In genomic region chr3:82802501-82802900, GRCh38 we compare ENCODE assay signal across 26 cellular contexts.
"Had no signal": no experiment of that assay in that cellular context is flagged by ENCODE, and none has a peak within 500 bp of the region (broad histone marks: within the 10 kb centered on the region; RNA-seq: fewer than 3 reads in every experiment).

No MANE protein-coding gene starts in this region.

- H3K27ac ChIP-seq: ascending aorta, body of pancreas, cardiac muscle cell had no signal

- H3K36me3 Mint-ChIP-seq: activated CD8-positive, alpha-beta memory T cell treated with anti-CD3 and anti-CD28 coated beads, Interleukin-2, amount 10 ng/mL, durations not matched to agents 7 days and 5 days; activated naive CD4-positive, alpha-beta T cell treated with anti-CD3 and anti-CD28 coated beads, Interleukin-2, amount 50 U/mL, for 72 hours; WTC11 had no signal

- H3K4me3 ChIP-seq: ascending aorta, body of pancreas, cardiac muscle cell had no signal

- H3K27me3 Mint-ChIP-seq: activated CD4-positive, alpha-beta T cell treated with anti-CD3 and anti-CD28 coated beads, Interleukin-2, amount 10 ng/mL, durations not matched to agents 24 days and 14 days; activated CD8-positive, alpha-beta memory T cell treated with anti-CD3 and anti-CD28 coated beads, Interleukin-2, amount 10 ng/mL, durations not matched to agents 7 days and 5 days; activated naive CD8-positive, alpha-beta T cell treated with anti-CD3 and anti-CD28 coated beads, Interleukin-2, amount 50 U/mL, for 24 hours; activated T-cell treated with anti-CD3 and anti-CD28 coated beads, Interleukin-2, amount 50 U/mL, for 24 hours; T-helper 17 cell had no signal

- FAIRE-seq: RCC 7860 had no signal

- H3K27ac Mint-ChIP-seq: activated CD4-positive, alpha-beta T cell treated with anti-CD3 and anti-CD28 coated beads, Interleukin-2, amount 10 ng/mL, durations not matched to agents 24 days and 14 days; activated CD8-positive, alpha-beta memory T cell treated with anti-CD3 and anti-CD28 coated beads, Interleukin-2, amount 10 ng/mL, durations not matched to agents 7 days and 5 days; activated naive CD4-positive, alpha-beta T cell treated with anti-CD3 and anti-CD28 coated beads, Interleukin-2, amount 50 U/mL, for 72 hours; activated naive CD8-positive, alpha-beta T cell treated with anti-CD3 and anti-CD28 coated beads, Interleukin-2, amount 50 U/mL, for 24 hours; activated T-cell treated with anti-CD3 and anti-CD28 coated beads, Interleukin-2, amount 50 U/mL, for 24 hours; T-helper 17 cell; WTC11 had no signal

- H3K4me3 Mint-ChIP-seq: activated CD4-positive, alpha-beta T cell treated with anti-CD3 and anti-CD28 coated beads, Interleukin-2, amount 10 ng/mL, durations not matched to agents 24 days and 14 days; activated CD8-positive, alpha-beta memory T cell treated with anti-CD3 and anti-CD28 coated beads, Interleukin-2, amount 10 ng/mL, durations not matched to agents 7 days and 5 days; activated naive CD8-positive, alpha-beta T cell treated with anti-CD3 and anti-CD28 coated beads, Interleukin-2, amount 50 U/mL, for 24 hours; activated T-cell treated with anti-CD3 and anti-CD28 coated beads, Interleukin-2, amount 50 U/mL, for 24 hours; T-helper 17 cell; WTC11 had no signal

- H3K4me1 Mint-ChIP-seq: activated CD4-positive, alpha-beta T cell treated with anti-CD3 and anti-CD28 coated beads, Interleukin-2, amount 10 ng/mL, durations not matched to agents 24 days and 14 days; activated CD8-positive, alpha-beta memory T cell treated with anti-CD3 and anti-CD28 coated beads, Interleukin-2, amount 10 ng/mL, durations not matched to agents 7 days and 5 days; activated naive CD8-positive, alpha-beta T cell treated with anti-CD3 and anti-CD28 coated beads, Interleukin-2, amount 50 U/mL, for 24 hours; T-helper 17 cell; WTC11 had no signal

- ATAC-seq: activated CD8-positive, alpha-beta memory T cell treated with anti-CD3 and anti-CD28 coated beads, Interleukin-2, amount 10 ng/mL, durations not matched to agents 7 days and 5 days; activated naive CD4-positive, alpha-beta T cell treated with anti-CD3 and anti-CD28 coated beads, Interleukin-2, amount 50 U/mL, for 72 hours; activated naive CD8-positive, alpha-beta T cell treated with anti-CD3 and anti-CD28 coated beads, Interleukin-2, amount 50 U/mL, for 24 hours; body of pancreas; T-helper 17 cell; WTC11 had no signal

- H3K9me3 Mint-ChIP-seq: activated CD4-positive, alpha-beta T cell treated with anti-CD3 and anti-CD28 coated beads, Interleukin-2, amount 10 ng/mL, durations not matched to agents 24 days and 14 days; activated naive CD8-positive, alpha-beta T cell treated with anti-CD3 and anti-CD28 coated beads, Interleukin-2, amount 50 U/mL, for 24 hours; WTC11 had no signal

- H3K9me3 ChIP-seq: ascending aorta, body of pancreas had no signal

- H3K4me1 ChIP-seq: ascending aorta, body of pancreas had no signal

- H3K36me3 ChIP-seq: ascending aorta, cardiac muscle cell had no signal

- H3K27me3 ChIP-seq: ascending aorta, body of pancreas, cardiac muscle cell had no signal

- DNase-seq: activated CD4-positive, alpha-beta T cell treated with anti-CD3 and anti-CD28 coated beads, Interleukin-2, amount 10 ng/mL, durations not matched to agents 24 days and 14 days; activated CD4-positive, alpha-beta T cell treated with anti-CD3 and anti-CD28 coated beads, Interleukin-2, amount 50 U/mL, for 48 hours; activated CD4-positive, CD25-positive, alpha-beta regulatory T cell treated with anti-CD3 and anti-CD28 coated beads, Interleukin-2, amount 50 U/mL, for 72 hours; activated CD8-positive, alpha-beta memory T cell treated with anti-CD3 and anti-CD28 coated beads, Interleukin-2, amount 10 ng/mL, durations not matched to agents 7 days and 5 days; activated effector memory CD4-positive, alpha-beta T cell treated with anti-CD3 and anti-CD28 coated beads, Interleukin-2, amount 50 U/mL, for 16 hours; activated naive CD4-positive, alpha-beta T cell treated with Interleukin-2 at 50 U/mL for 16 hours; activated naive CD8-positive, alpha-beta T cell treated with anti-CD3 and anti-CD28 coated beads, Interleukin-2, amount 50 U/mL, for 24 hours; activated T-cell treated with anti-CD3 and anti-CD28 coated beads, Interleukin-2, amount 50 U/mL, for 24 hours; amniotic stem cell; body of pancreas; Kasumi-1; NCI-H1048; NCI-H146; NCI-H187 treated with DMSO at 0.1 percent for 48 hours; NCI-H2081 treated with DMSO at 0.1 percent for 48 hours; NCI-H446 treated with DMSO at 0.1 percent for 48 hours; NCI-H524 treated with DMSO at 0.1 percent for 48 hours; NCI-H774; SIG-M5; T-helper 17 cell; T-helper 9 cell had no signal
